ENCODE assay signal across 1 cellular context in the genomic region with DNA sequence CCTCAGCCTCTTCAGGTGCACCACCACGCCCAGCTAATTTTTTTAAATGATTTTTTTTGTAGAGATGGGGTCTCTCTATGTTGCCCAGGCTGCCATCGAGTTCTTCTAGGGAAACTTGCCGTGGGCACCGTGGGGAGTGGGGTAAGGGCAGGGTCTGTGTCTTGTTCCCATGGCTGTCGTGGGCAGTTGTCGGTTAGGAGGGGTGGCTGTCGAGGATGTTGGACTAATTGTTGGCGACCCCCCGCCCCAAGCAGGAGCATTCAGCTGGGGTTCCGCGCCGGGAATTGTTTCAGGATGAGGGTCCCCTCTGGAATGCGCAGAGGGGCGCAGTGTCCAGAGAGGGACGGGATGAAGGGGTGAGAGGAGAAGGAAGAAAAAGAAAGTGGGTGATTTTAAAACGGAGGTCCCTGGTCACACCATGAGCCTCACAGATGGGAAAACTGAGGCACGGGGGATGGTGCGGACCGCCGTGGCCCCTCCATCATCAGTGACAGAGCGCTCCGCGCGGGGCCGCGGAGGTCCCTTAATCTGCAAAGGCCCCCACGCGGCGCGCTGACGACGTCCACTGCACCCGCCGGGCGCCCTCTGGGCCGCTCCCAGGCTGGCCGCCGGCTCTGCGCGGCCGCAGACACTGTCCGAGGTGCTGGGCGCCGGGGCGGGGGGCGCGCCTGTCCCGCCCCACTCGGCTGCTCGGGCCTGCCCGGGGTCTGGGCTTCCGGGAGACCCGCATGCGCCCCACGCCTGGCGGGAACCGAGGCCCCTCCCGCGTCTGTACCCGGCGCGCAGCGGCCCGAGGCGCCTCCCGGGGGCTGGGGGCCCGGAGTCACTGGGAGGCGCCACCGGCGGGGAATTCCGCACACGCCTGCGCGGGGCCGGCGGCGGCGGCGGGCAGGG.
TF ChIP-seq lines count a peak whose summit lies in the region.

No MANE protein-coding gene starts in this region.

TF ChIP-seq in K562, 482 proteins besides CTCF, POLR2A, EP300 and RAD21 (continued from another document and continues in another):
- peak; percentile 56; the same call in 1 of the 2 replicates for TF ChIP-seq MGA (IDR thresholded peaks at IDR 0.05)
- TF ChIP-seq MTA3 (IDR thresholded peaks at IDR 0.05; ENCODE audit: borderline replicate concordance): peak; percentile 47; the same call in 1 of the 2 replicates
- TF ChIP-seq PCBP1 (IDR thresholded peaks at IDR 0.05; ENCODE audit: low read depth, low read length, poor library complexity, severe bottlenecking): peak; percentile 35
- no peak for TF ChIP-seq PRMT5 (CRISPR knock-in tag; IDR thresholded peaks at IDR 0.05)
- TF ChIP-seq ZNF592 (IDR thresholded peaks at IDR 0.05): peak; percentile 88
- peak; percentile 33; the same call in 1 of the 2 replicates for TF ChIP-seq CREB1 (IDR thresholded peaks at IDR 0.05)
- peak; percentile 11; the same call in 1 of the 2 replicates for TF ChIP-seq CREB1 (CRISPR knock-in tag; IDR thresholded peaks at IDR 0.05)
- TF ChIP-seq PPARD (CRISPR knock-in tag; IDR thresholded peaks at IDR 0.05): no peak
- no peak for TF ChIP-seq THRAP3 (IDR thresholded peaks at IDR 0.05; ENCODE audit: borderline replicate concordance)
- TF ChIP-seq FOXP4 (CRISPR knock-in tag; IDR thresholded peaks at IDR 0.05; ENCODE audit: borderline replicate concordance): no peak
- TF ChIP-seq KLF6 (CRISPR knock-in tag; IDR thresholded peaks at IDR 0.05; ENCODE audit: borderline replicate concordance): no peak
- no peak for TF ChIP-seq MXI1 (IDR thresholded peaks at IDR 0.05; ENCODE audit: low read depth, low read length)
- no peak for TF ChIP-seq ZNF41 (CRISPR knock-in tag; conservative IDR thresholded peaks at IDR 0.05)
- TF ChIP-seq ELF4 (CRISPR knock-in tag; IDR thresholded peaks at IDR 0.05): no peak
- TF ChIP-seq RAD51 (IDR thresholded peaks at IDR 0.05; ENCODE audit: borderline replicate concordance, low read depth): no peak
- TF ChIP-seq TCF7 (IDR thresholded peaks at IDR 0.05; ENCODE audit: borderline replicate concordance): no peak
- TF ChIP-seq KLF1 (tag; IDR thresholded peaks at IDR 0.05): no peak
- TF ChIP-seq ZNF12 (CRISPR knock-in tag; IDR thresholded peaks at IDR 0.05): no peak
- peak; percentile 13 for TF ChIP-seq TBP (optimal IDR thresholded peaks at IDR 0.05; ENCODE audit: low read depth, low read length)
- TF ChIP-seq MBD2 (IDR thresholded peaks at IDR 0.05; ENCODE audit: borderline replicate concordance, low read depth): no peak
- TF ChIP-seq RCOR1 (IDR thresholded peaks at IDR 0.05; ENCODE audit: borderline replicate concordance in 1 of 2, low read depth in 2 of 2, low read length in 2 of 2): peak in 1 of 2 experiments; percentile 46; a peak in 1 of 4 replicates
- TF ChIP-seq CCAR2 (IDR thresholded peaks at IDR 0.05; ENCODE audit: low read depth, low read length): no peak
- no peak for TF ChIP-seq ZNF277 (CRISPR knock-in tag; IDR thresholded peaks at IDR 0.05; ENCODE audit: borderline replicate concordance)
- no peak for TF ChIP-seq C11orf30 (IDR thresholded peaks at IDR 0.05; ENCODE audit: low read depth)
- TF ChIP-seq ZNF586 (CRISPR knock-in tag; conservative IDR thresholded peaks at IDR 0.05): no peak
- no peak for TF ChIP-seq ADNP (tag; IDR thresholded peaks at IDR 0.05)
- no peak for TF ChIP-seq ZNF23 (CRISPR knock-in tag; IDR thresholded peaks at IDR 0.05)
- TF ChIP-seq MITF (IDR thresholded peaks at IDR 0.05): no peak
- no peak for TF ChIP-seq FOSL1 (tag; conservative IDR thresholded peaks at IDR 0.05)
- TF ChIP-seq PCBP2 (IDR thresholded peaks at IDR 0.05; ENCODE audit: low read depth, low read length, poor library complexity, severe bottlenecking): no peak
- TF ChIP-seq NCOR1 (IDR thresholded peaks at IDR 0.05): no peak
- no peak for TF ChIP-seq ZNF778 (CRISPR knock-in tag; IDR thresholded peaks at IDR 0.05)
- no peak for TF ChIP-seq PHB (CRISPR knock-in tag; IDR thresholded peaks at IDR 0.05)
- no peak for TF ChIP-seq ZNF507 (tag; conservative IDR thresholded peaks at IDR 0.05)
- no peak for TF ChIP-seq ZNF77 (CRISPR knock-in tag; IDR thresholded peaks at IDR 0.05)
- no peak for TF ChIP-seq ZNF232 (CRISPR knock-in tag; IDR thresholded peaks at IDR 0.05)
